In the genomic region with DNA sequence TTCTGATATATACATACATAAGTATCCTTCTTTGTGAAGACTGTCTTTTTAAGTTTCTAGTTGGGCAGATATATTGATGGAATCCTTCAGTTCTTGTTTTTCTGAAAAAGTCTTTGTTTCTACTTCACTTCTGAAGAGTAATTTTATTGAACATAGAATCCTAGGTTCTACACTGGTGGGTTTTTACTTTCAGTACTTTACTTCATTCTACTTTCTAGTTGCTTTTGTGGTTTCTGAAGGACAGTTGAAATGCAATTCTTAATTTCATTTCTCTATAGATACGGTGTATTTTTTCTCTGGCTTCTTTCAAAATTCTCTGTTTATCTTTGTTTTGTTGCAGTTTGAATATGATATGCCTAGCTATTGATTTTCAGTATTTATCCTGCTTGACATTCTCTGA, we compare ENCODE assay signal across 16 cellular contexts.
"Had no signal": no experiment of that assay in that cellular context is flagged by ENCODE, and none has a peak within 500 bp of the region (broad histone marks: within the 10 kb centered on the region; RNA-seq: fewer than 3 reads in every experiment).

No MANE protein-coding gene starts in this region.

- H3K79me2 ChIP-seq: hepatocyte had no signal

- H3K4me3 ChIP-seq: colonic mucosa, esophagus muscularis mucosa, gastroesophageal sphincter, heart left ventricle, hepatocyte, left lung, lower lobe of right lung, mucosa of descending colon had no signal

- H3K27ac ChIP-seq: colonic mucosa, esophagus muscularis mucosa, foreskin keratinocyte, gastroesophageal sphincter, heart left ventricle, hepatocyte, left lung, lower lobe of right lung had no signal

- H3K4me1 ChIP-seq: colonic mucosa, esophagus muscularis mucosa, gastroesophageal sphincter, left lung, lower lobe of right lung had no signal

- H3K36me3 ChIP-seq: colonic mucosa, esophagus muscularis mucosa, gastroesophageal sphincter, heart left ventricle, left lung, lower lobe of right lung had no signal

- ATAC-seq: effector memory CD8-positive, alpha-beta T cell; gastroesophageal sphincter; heart left ventricle; left cardiac atrium; left lung; left ventricle myocardium superior; lower lobe of right lung; mucosa of descending colon had no signal

- DNase-seq: colonic mucosa; cortex of kidney; effector CD8-positive, alpha-beta T cell; effector memory CD8-positive, alpha-beta T cell; heart left ventricle; left cardiac atrium; left lung; left ventricle myocardium superior; lower lobe of right lung; mesenchymal stem cell; mucosa of descending colon; naive B cell had no signal

- H2AFZ ChIP-seq: hepatocyte had no signal

- H3K4me2 ChIP-seq: hepatocyte had no signal

- H3K9me3 ChIP-seq: colonic mucosa, esophagus muscularis mucosa, gastroesophageal sphincter, left lung, lower lobe of right lung, mucosa of descending colon had no signal

- H3K27me3 ChIP-seq: colonic mucosa, esophagus muscularis mucosa, foreskin keratinocyte, gastroesophageal sphincter, heart left ventricle, hepatocyte, left lung had no signal
